8 cellular contexts compared by ENCODE assay signal in the genomic region with DNA sequence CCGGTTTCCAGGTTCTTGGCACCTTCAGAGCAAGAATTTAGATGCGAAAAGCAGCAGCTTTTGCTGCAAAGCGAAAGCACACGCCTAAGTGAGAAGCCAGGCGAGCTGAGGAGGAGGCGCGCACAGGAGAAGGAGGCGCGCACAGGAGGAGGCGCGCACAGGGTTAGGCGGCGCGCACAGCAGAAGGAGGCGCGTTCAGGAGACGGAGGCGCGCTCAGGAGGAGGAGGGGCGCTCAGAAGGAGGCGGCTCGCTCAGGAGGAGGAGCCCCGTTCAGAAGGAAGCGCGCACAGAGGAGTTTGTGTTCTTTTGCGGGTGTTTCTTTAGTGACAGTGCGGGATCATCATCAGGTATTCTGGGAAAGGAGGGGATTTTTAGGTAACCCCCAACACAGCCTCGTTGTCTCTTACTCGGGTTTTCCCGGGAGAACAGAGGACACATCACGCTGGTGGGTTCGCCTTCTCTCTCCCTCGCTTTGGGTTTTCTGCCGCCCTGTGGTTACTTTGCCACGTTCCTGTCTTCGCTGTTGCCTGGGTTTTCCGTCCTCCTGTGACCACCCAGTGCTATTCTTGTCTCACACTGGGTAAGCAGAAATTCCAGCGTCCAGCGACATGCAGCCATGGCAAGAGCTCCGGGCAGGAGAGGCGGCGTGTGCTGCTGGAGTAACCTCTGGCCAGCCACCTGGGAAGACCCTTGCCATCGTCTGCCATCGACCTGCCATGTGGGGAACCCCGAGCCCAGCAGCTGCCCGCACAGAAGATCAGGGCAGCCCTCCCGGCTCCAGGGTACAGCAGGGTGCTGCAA. TPM values are rescaled to one million over a fixed set of nuclear protein-coding genes. Genes with fewer than 3 reads are reported as not detected.
DNase-seq lines count a peak whose midpoint lies in the region; ATAC-seq and TF ChIP-seq lines count a peak whose summit lies in the region.

No MANE protein-coding gene starts in this region.

- H3K4me2 ChIP-seq in mammary epithelial cell (ENCODE audit: insufficient read depth, low read depth, low read length) = peak overlapping the region; percentile 82

- peaks cover 2% of the 10 kb centered on the region for H3K79me2 ChIP-seq in mammary epithelial cell (ENCODE audit: insufficient read depth, low read length)

- DNase-seq in AG09309 (ENCODE audit: low read depth) (peak; percentile 17), mammary epithelial cell (peak; percentile 67), kidney epithelial cell (ENCODE audit: low read depth) (no peak), SJCRH30 (no peak)
- DNase-seq in stimulated activated CD4-positive, alpha-beta T cell treated with anti-CD3 and anti-CD28 coated beads, Interleukin-2, amount 100 ng/mL, for 24 hours = peak; percentile 58 to 63

- H4K20me1 ChIP-seq in mammary epithelial cell (ENCODE audit: insufficient read depth, low read length) = no peaks in the 10 kb centered on the region

- no TSS peak for BruUV-seq in mammary epithelial cell (replicated peaks; lab: Mats Ljungman, UMichigan)

- H3K4me3 ChIP-seq in AG09309 (ENCODE audit: control insufficient read depth, low read depth, low read length) (peak overlapping the region; percentile 48), WI38 (ENCODE audit: low read depth, low read length) (peak overlapping the region; percentile 65), mammary epithelial cell (replicated peaks in 1 of 3; ENCODE audit: insufficient read depth in 1 of 3, low read depth in 2 of 3, low read length in 3 of 3) (peak overlapping the region; percentile 26 to 59 (median 52)), kidney epithelial cell (ENCODE audit: low read depth, low read length) (peak overlapping the region; percentile 40), SJCRH30 (no peak overlapping the region)

- H3K9ac ChIP-seq in mammary epithelial cell (ENCODE audit: insufficient read depth, low read length) = peak overlapping the region; percentile 57

- ATAC-seq in GM19025 (IDR thresholded peaks at IDR 0.05; ENCODE audit: low read depth, unreplicated experiment) (peak; percentile 91), HG03520 (IDR thresholded peaks at IDR 0.05; ENCODE audit: unreplicated experiment) (peak; percentile 94)

- H3K27me3 ChIP-seq in mammary epithelial cell (ENCODE audit: insufficient read depth, low read length) (no peaks in the 10 kb centered on the region), kidney epithelial cell (ENCODE audit: control insufficient read depth, insufficient read depth, low read length) (no peaks in the 10 kb centered on the region), SJCRH30 (no peaks in the 10 kb centered on the region)

- CTCF ChIA-PET in mammary epithelial cell (lab: Charles Lee; ENCODE audit: low non-redundant PET) = interaction anchor here (0.6 to 0.7 kb wide), 2 partner anchors 160 to 685 kb away, joined by 3 to 4 read pairs; no protein-coding TSS in a partner anchor

- no peaks in the 10 kb centered on the region for H3K9me3 ChIP-seq in mammary epithelial cell (replicated peaks; ENCODE audit: insufficient read depth, low read length)
- H3K9me3 ChIP-seq in SJCRH30 (replicated peaks) = no peaks in the 10 kb centered on the region

- intact Hi-C loops in mammary epithelial cell (cut with micrococcal nuclease) = loop anchor here (2.0 kb wide), 1 partner anchor 698 kb away; no protein-coding TSS in a partner anchor

- H3K4me1 ChIP-seq in mammary epithelial cell (ENCODE audit: insufficient read depth, low read length) = peaks cover 6% of the 10 kb centered on the region
- H3K4me1 ChIP-seq in SJCRH30 = no peaks in the 10 kb centered on the region

- H3K27ac ChIP-seq in mammary epithelial cell (ENCODE audit: insufficient read depth, low read depth, low read length) (peak overlapping the region; percentile 41), SJCRH30 (no peak overlapping the region)

- peak overlapping the region; percentile 79 for H2AFZ ChIP-seq in mammary epithelial cell (ENCODE audit: low read depth, low read length)

- in situ Hi-C loops in mammary epithelial cell (cut with MboI; ENCODE audit: low sequenced_read_pairs in 2 of 2) = no loop called here

- peak; percentile 38 for TF ChIP-seq CTCF in AG09309 (IDR thresholded peaks at IDR 0.05; ENCODE audit: control insufficient read depth, insufficient read depth, low read depth, low read length, missing control alignments)
- TF ChIP-seq CTCF in WI38 (IDR thresholded peaks at IDR 0.05; ENCODE audit: low read depth, low read length) = peak; percentile 42; the same call in 1 of the 2 replicates
- TF ChIP-seq CTCF in mammary epithelial cell (conservative IDR thresholded peaks at IDR 0.05 in 1 of 2, IDR thresholded peaks at IDR 0.05 in 1 of 2; ENCODE audit: extremely low read depth in 1 of 2, insufficient read depth in 1 of 2, low read depth in 1 of 2, low read length in 2 of 2) = peak in 1 of 2 donors; percentile 46
- TF ChIP-seq CTCF in kidney epithelial cell (IDR thresholded peaks at IDR 0.05; ENCODE audit: insufficient read depth, low read length, poor library complexity, severe bottlenecking) = no peak

- H3K36me3 ChIP-seq in mammary epithelial cell (ENCODE audit: insufficient read depth, low read length) (peaks cover 6% of the 10 kb centered on the region), kidney epithelial cell (ENCODE audit: control insufficient read depth, insufficient read depth, low read length) (no peaks in the 10 kb centered on the region), SJCRH30 (peaks cover 33% of the 10 kb centered on the region)

- dilution Hi-C loops in mammary epithelial cell (cut with HindIII; ENCODE audit: low sequenced_read_pairs) = no loop called here

- 59% methylated on average over 13 of the region's 47 CpGs for WGBS in mammary epithelial cell (ENCODE audit: low coverage, missing lambda C conversion rate)

RNA-seq across cellular contexts. Expression of gene WDR27, which starts 47.0 kb away (rescaled TPM):
- 10 to 100 TPM; 21.7 to 50.2 TPM for total RNA-seq in mammary epithelial cell
- 17.6 TPM for polyA plus RNA-seq in mammary epithelial cell
- polyA minus RNA-seq in mammary epithelial cell = 40.8 TPM
- 27.0 and 34.4 TPM in 2 replicates for total RNA-seq in kidney epithelial cell
- total RNA-seq in SJCRH30 (2014; rRNA removed; shearing (Covaris generic)) = 26.2 and 38.1 TPM in 2 replicates

RNA-seq across cellular contexts. Expression of gene C6orf120, which starts 47.1 kb away (rescaled TPM):
- total RNA-seq in mammary epithelial cell (10 to 100 TPM; 22.0 to 26.0 TPM), kidney epithelial cell (35.9 and 42.9 TPM in 2 replicates)
- polyA plus RNA-seq in mammary epithelial cell = 8.4 TPM
- 2.6 TPM for polyA minus RNA-seq in mammary epithelial cell
- 30.0 and 30.8 TPM in 2 replicates for total RNA-seq in SJCRH30 (2014; rRNA removed; shearing (Covaris generic))

Comparison
In these comparisons a context has a peak if more than half of its experiments do, and no peak if none do; other contexts are left out.
1. DNase-seq: peak in AG09309 (single experiment), mammary epithelial cell (single experiment) and stimulated activated CD4-positive, alpha-beta T cell treated with anti-CD3 and anti-CD28 coated beads, Interleukin-2, amount 100 ng/mL, for 24 hours (2 of 2); none in kidney epithelial cell (single experiment) and SJCRH30 (0 of 2).